In genomic region chr10:687583-688286, GRCh38 we compare ENCODE assay signal across 11 cellular contexts. TPM values are rescaled to one million over a fixed set of nuclear protein-coding genes. Genes with fewer than 3 reads are reported as not detected.
DNase-seq lines count a peak whose midpoint lies in the region; ATAC-seq and TF ChIP-seq lines count a peak whose summit lies in the region.
"Had no signal": no experiment of that assay in that cellular context is flagged by ENCODE, and none has a peak within 500 bp of the region (broad histone marks: within the 10 kb centered on the region; RNA-seq: fewer than 3 reads in every experiment).

No MANE protein-coding gene starts in this region.

- H3K27ac ChIP-seq in BLaER1 (no peak overlapping the region), PC-3 (ENCODE audit: low read length) (no peak overlapping the region), WERI-Rb-1 (no peak overlapping the region)
- no peak overlapping the region for H3K27ac ChIP-seq in effector memory CD4-positive, alpha-beta T cell (ENCODE audit: insufficient read depth, low read length, poor library complexity, severe bottlenecking)

- H3K4me2 ChIP-seq in BLaER1 (peak overlapping the region; percentile 98), PC-3 (ENCODE audit: low read length) (peak overlapping the region; percentile 80)

- POLR2A ChIA-PET in PC-3 (lab: Charles Lee; ENCODE audit: unreplicated experiment), result no interaction called here

- no TSS peak for BruUV-seq in PC-3 (replicated peaks; lab: Mats Ljungman, UMichigan)

- peak overlapping the region; percentile 87; the same call in 1 of the 2 replicates for H3K9ac ChIP-seq in BLaER1
- H3K9ac ChIP-seq in PC-3 (ENCODE audit: low read length), result no peak overlapping the region

- no peak for ATAC-seq in PC-3
- ATAC-seq: activated T-cell treated with anti-CD3 and anti-CD28 coated beads, Interleukin-2, amount 50 U/mL, for 4 hours had no signal

- H2AFZ ChIP-seq in PC-3 (ENCODE audit: low read length), result no peak overlapping the region

- peaks cover 41% of the 10 kb centered on the region for H3K79me2 ChIP-seq in PC-3 (ENCODE audit: low read length)

- H3K27ac Mint-ChIP-seq in progenitor cell of endocrine pancreas, result peak overlapping the region; percentile 71

- H3K9me3 ChIP-seq in BLaER1, result no peaks in the 10 kb centered on the region
- H3K9me3 ChIP-seq in PC-3 (ENCODE audit: low read length), result no peaks in the 10 kb centered on the region
- H3K9me3 ChIP-seq in WERI-Rb-1 (ENCODE audit: severe bottlenecking), result no peaks in the 10 kb centered on the region
- H3K9me3 ChIP-seq in effector memory CD4-positive, alpha-beta T cell (ENCODE audit: control insufficient read depth, low read length), result no peaks in the 10 kb centered on the region

- peaks cover 50% of the 10 kb centered on the region for H3K4me1 ChIP-seq in BLaER1
- H3K4me1 ChIP-seq in PC-3 (ENCODE audit: insufficient read depth, low read length), result peaks cover 16% of the 10 kb centered on the region
- no peaks in the 10 kb centered on the region for H3K4me1 ChIP-seq in effector memory CD4-positive, alpha-beta T cell (ENCODE audit: control insufficient read depth, insufficient read depth, low read length, poor library complexity, severe bottlenecking)

- TF ChIP-seq CTCF in PC-3 (conservative IDR thresholded peaks at IDR 0.05; ENCODE audit: low read depth, low read length) (no peak), foreskin fibroblast (IDR thresholded peaks at IDR 0.05; ENCODE audit: low read depth, low read length) (no peak), progenitor cell of endocrine pancreas (IDR thresholded peaks at IDR 0.05; ENCODE audit: unreplicated experiment) (no peak), WERI-Rb-1 (IDR thresholded peaks at IDR 0.05; ENCODE audit: low read depth, low read length) (no peak)

- no peaks in the 10 kb centered on the region for H3K36me3 Mint-ChIP-seq in progenitor cell of endocrine pancreas (ENCODE audit: insufficient read depth)

- DNase-seq in PC-3, result no peak
- DNase-seq in foreskin fibroblast, result no peak
- DNase-seq in progenitor cell of endocrine pancreas (ENCODE audit: low spot score, unreplicated experiment), result no peak
- DNase-seq in NCI-H510A treated with DMSO at 0.1 percent for 48 hours (lab: John Stamatoyannopoulos, UW), result no peak
- no peak for DNase-seq in WERI-Rb-1
- DNase-seq in DMS79 (lab: John Stamatoyannopoulos, UW), result no peak
- DNase-seq in effector memory CD4-positive, alpha-beta T cell, result no peak
- DNase-seq: activated T-cell treated with anti-CD3 and anti-CD28 coated beads, Interleukin-2, amount 50 U/mL, for 4 hours; DND-41; effector CD8-positive, alpha-beta T cell had no signal

- H3K9me2 ChIP-seq in PC-3 (replicated peaks; ENCODE audit: low read length), result no peaks in the 10 kb centered on the region

- H3K36me3 ChIP-seq in BLaER1, result no peaks in the 10 kb centered on the region
- H3K36me3 ChIP-seq in PC-3 (ENCODE audit: low read depth, low read length), result no peaks in the 10 kb centered on the region
- no peaks in the 10 kb centered on the region for H3K36me3 ChIP-seq in WERI-Rb-1
- no peaks in the 10 kb centered on the region for H3K36me3 ChIP-seq in effector memory CD4-positive, alpha-beta T cell (ENCODE audit: control insufficient read depth, insufficient read depth, low read length)

- no peaks in the 10 kb centered on the region for H3K9me3 Mint-ChIP-seq in progenitor cell of endocrine pancreas (ENCODE audit: low read depth)
- H3K9me3 Mint-ChIP-seq: activated T-cell treated with anti-CD3 and anti-CD28 coated beads, Interleukin-2, amount 50 U/mL, for 4 hours had no signal

- no peaks in the 10 kb centered on the region for H3F3A ChIP-seq in PC-3 (ENCODE audit: low read length, unreplicated experiment)

- intact Hi-C loops in PC-3 (cut with micrococcal nuclease), result no loop called here

- peaks cover 29% of the 10 kb centered on the region for H3K4me1 Mint-ChIP-seq in progenitor cell of endocrine pancreas (ENCODE audit: low read depth)

- H3K4me3 ChIP-seq in BLaER1 (peak overlapping the region; percentile 79), PC-3 (ENCODE audit: low read length) (peak overlapping the region; percentile 79), foreskin fibroblast (ENCODE audit: low read depth in 1 of 2, low read length in 2 of 2) (peak overlapping the region; percentile 76 to 84), WERI-Rb-1 (ENCODE audit: low read depth, low read length) (no peak overlapping the region)
- H3K4me3 ChIP-seq in effector memory CD4-positive, alpha-beta T cell (ENCODE audit: insufficient read depth, low read depth, low read length, poor library complexity, severe bottlenecking), result no peak overlapping the region

- H3K4me3 Mint-ChIP-seq in progenitor cell of endocrine pancreas (ENCODE audit: low read depth), result peak overlapping the region; percentile 80
- H3K4me3 Mint-ChIP-seq: activated T-cell treated with anti-CD3 and anti-CD28 coated beads, Interleukin-2, amount 50 U/mL, for 4 hours had no signal

- no peaks in the 10 kb centered on the region for H3K27me3 ChIP-seq in BLaER1
- H3K27me3 ChIP-seq in PC-3 (ENCODE audit: low read length), result no peaks in the 10 kb centered on the region
- no peaks in the 10 kb centered on the region for H3K27me3 ChIP-seq in WERI-Rb-1 (ENCODE audit: insufficient read depth, low read depth, severe bottlenecking)
- peaks cover 6% of the 10 kb centered on the region for H3K27me3 ChIP-seq in effector memory CD4-positive, alpha-beta T cell (replicated peaks; ENCODE audit: control insufficient read depth, insufficient read depth, low read length, poor library complexity, severe bottlenecking)

- peaks cover 62% of the 10 kb centered on the region for H4K20me1 ChIP-seq in BLaER1
- H4K20me1 ChIP-seq in PC-3 (ENCODE audit: low read length), result no peaks in the 10 kb centered on the region

- CTCF ChIA-PET in PC-3 (lab: Charles Lee), result no interaction called here

- no peaks in the 10 kb centered on the region for H3K27me3 Mint-ChIP-seq in progenitor cell of endocrine pancreas

RNA-seq across cellular contexts. Expression of gene DIP2C, which starts 1.7 kb away (rescaled TPM):
- 3.1 and 3.7 TPM in 2 replicates for total RNA-seq in PC-3 (2014; rRNA removed)
- 26.3 and 27.2 TPM in 2 replicates for total RNA-seq in progenitor cell of endocrine pancreas

Comparison
In these comparisons a context has a peak if more than half of its experiments do, and no peak if none do; other contexts are left out.
1. H3K4me3 ChIP-seq: peak in BLaER1 (single experiment), PC-3 (single experiment) and foreskin fibroblast (2 of 2); none in WERI-Rb-1 (single experiment) and effector memory CD4-positive, alpha-beta T cell (single experiment).